In the genomic region with DNA sequence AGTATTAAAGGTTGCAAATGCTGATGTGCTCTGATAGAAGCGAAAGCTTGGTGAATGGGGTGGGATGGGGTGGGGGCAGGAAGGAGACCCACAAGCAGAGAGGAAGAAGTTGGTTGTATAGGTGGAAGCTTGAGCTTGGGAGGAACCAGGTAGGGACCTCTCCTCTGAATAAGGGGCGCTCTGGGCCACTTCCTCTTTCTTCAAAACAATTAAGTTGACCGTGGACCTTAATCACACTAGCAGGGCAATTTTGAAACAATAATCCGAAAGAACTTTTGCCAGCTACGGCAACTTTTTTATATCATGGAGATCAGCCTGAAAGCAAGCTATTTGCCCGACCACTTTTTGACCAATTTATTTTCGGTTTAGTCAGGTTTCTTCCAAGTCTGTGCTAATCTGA, we compare ENCODE assay signal across 1 cellular context.
TF ChIP-seq lines count a peak whose summit lies in the region.

No MANE protein-coding gene starts in this region.

TF ChIP-seq in HepG2, 621 proteins besides CTCF, POLR2A, EP300 and RAD21:
- TF ChIP-seq CREB1 (IDR thresholded peaks at IDR 0.05): no peak
- no peak for TF ChIP-seq CREB1 (CRISPR knock-in tag; IDR thresholded peaks at IDR 0.05)
- TF ChIP-seq, protein P1, sequence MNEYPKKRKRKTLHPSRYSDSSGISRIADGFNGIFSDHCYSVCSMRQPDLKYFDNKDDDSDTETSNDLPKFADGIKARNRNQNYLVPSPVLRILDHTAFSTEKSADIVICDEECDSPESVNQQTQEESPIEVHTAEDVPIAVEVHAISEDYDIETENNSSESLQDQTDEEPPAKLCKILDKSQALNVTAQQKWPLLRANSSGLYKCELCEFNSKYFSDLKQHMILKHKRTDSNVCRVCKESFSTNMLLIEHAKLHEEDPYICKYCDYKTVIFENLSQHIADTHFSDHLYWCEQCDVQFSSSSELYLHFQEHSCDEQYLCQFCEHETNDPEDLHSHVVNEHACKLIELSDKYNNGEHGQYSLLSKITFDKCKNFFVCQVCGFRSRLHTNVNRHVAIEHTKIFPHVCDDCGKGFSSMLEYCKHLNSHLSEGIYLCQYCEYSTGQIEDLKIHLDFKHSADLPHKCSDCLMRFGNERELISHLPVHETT (CRISPR knock-in tag; conservative IDR thresholded peaks at IDR 0.05): no peak
- no peak for TF ChIP-seq ZSCAN12 (CRISPR knock-in tag; IDR thresholded peaks at IDR 0.05)
- no peak for TF ChIP-seq ELF1 (CRISPR knock-in tag; IDR thresholded peaks at IDR 0.05)
- TF ChIP-seq SP140L (CRISPR knock-in tag; IDR thresholded peaks at IDR 0.05; ENCODE audit: borderline replicate concordance): no peak
- TF ChIP-seq, protein P2, sequence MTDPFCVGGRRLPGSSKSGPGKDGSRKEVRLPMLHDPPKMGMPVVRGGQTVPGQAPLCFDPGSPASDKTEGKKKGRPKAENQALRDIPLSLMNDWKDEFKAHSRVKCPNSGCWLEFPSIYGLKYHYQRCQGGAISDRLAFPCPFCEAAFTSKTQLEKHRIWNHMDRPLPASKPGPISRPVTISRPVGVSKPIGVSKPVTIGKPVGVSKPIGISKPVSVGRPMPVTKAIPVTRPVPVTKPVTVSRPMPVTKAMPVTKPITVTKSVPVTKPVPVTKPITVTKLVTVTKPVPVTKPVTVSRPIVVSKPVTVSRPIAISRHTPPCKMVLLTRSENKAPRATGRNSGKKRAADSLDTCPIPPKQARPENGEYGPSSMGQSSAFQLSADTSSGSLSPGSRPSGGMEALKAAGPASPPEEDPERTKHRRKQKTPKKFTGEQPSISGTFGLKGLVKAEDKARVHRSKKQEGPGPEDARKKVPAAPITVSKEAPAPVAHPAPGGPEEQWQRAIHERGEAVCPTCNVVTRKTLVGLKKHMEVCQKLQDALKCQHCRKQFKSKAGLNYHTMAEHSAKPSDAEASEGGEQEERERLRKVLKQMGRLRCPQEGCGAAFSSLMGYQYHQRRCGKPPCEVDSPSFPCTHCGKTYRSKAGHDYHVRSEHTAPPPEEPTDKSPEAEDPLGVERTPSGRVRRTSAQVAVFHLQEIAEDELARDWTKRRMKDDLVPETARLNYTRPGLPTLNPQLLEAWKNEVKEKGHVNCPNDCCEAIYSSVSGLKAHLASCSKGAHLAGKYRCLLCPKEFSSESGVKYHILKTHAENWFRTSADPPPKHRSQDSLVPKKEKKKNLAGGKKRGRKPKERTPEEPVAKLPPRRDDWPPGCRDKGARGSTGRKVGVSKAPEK (CRISPR knock-in tag; IDR thresholded peaks at IDR 0.05; ENCODE audit: borderline replicate concordance): no peak
- TF ChIP-seq ZNF44 (CRISPR knock-in tag; IDR thresholded peaks at IDR 0.05): no peak
- TF ChIP-seq HDAC6 (IDR thresholded peaks at IDR 0.05; ENCODE audit: low read depth, low read length): no peak
- TF ChIP-seq POGZ (CRISPR knock-in tag; IDR thresholded peaks at IDR 0.05): no peak
- TF ChIP-seq ZNF207 (IDR thresholded peaks at IDR 0.05; ENCODE audit: borderline replicate concordance): no peak
- no peak for TF ChIP-seq NR2F2 (IDR thresholded peaks at IDR 0.05; ENCODE audit: borderline replicate concordance, low read depth)
